Comparison of ENCODE assay signal across 31 cellular contexts in genomic region chr5:166503506-166503905, GRCh38.
"Had no signal": no experiment of that assay in that cellular context is flagged by ENCODE, and none has a peak within 500 bp of the region (broad histone marks: within the 10 kb centered on the region; RNA-seq: fewer than 3 reads in every experiment).

No MANE protein-coding gene starts in this region.

- ATAC-seq: activated naive CD4-positive, alpha-beta T cell treated with anti-CD3 and anti-CD28 coated beads, Interleukin-2, amount 50 U/mL, for 72 hours; activated naive CD8-positive, alpha-beta T cell treated with anti-CD3 and anti-CD28 coated beads, Interleukin-2, amount 50 U/mL, for 24 hours; activated T-cell treated with anti-CD3 and anti-CD28 coated beads, Interleukin-2, amount 50 U/mL, for 4 hours; activated T-cell treated with anti-CD3 and anti-CD28 coated beads, Interleukin-2, amount 50 U/mL, for 72 hours; activated T-helper 17 cell treated with anti-CD3 and anti-CD28 coated beads, Interleukin-2, amount 50 U/mL, for 72 hours; body of pancreas had no signal

- H3K27ac ChIP-seq: adrenal gland, ascending aorta, body of pancreas, brain microvascular endothelial cell, breast epithelium, cardiac muscle cell had no signal

- H3K4me3 ChIP-seq: adrenal gland, ascending aorta, body of pancreas, breast epithelium, cardiac muscle cell had no signal

- H3K4me1 ChIP-seq: adrenal gland, ascending aorta, body of pancreas, breast epithelium had no signal

- H3K36me3 ChIP-seq: adrenal gland, ascending aorta, brain microvascular endothelial cell, breast epithelium, cardiac muscle cell had no signal

- H3K9me3 ChIP-seq: adrenal gland, ascending aorta, body of pancreas, breast epithelium had no signal

- DNase-seq: activated effector memory CD4-positive, alpha-beta T cell treated with anti-CD3 and anti-CD28 coated beads, Interleukin-2, amount 50 U/mL, for 16 hours; activated effector memory CD4-positive, alpha-beta T cell treated with Interleukin-2 at 50 U/mL for 16 hours; activated gamma-delta T cell; activated gamma-delta T cell treated with Interleukin-2 at 50 U/mL for 16 hours; activated naive CD4-positive, alpha-beta T cell; activated naive CD4-positive, alpha-beta T cell treated with anti-CD3 and anti-CD28 coated beads for 36 hours; activated naive CD4-positive, alpha-beta T cell treated with anti-CD3 and anti-CD28 coated beads, Interleukin-2, amount 10 ng/mL, durations not matched to agents 7 days and 5 days; activated naive CD4-positive, alpha-beta T cell treated with anti-CD3 and anti-CD28 coated beads, Interleukin-2, amount 50 U/mL, for 16 hours; activated naive CD4-positive, alpha-beta T cell treated with Interleukin-2 at 50 U/mL for 16 hours; activated naive CD8-positive, alpha-beta T cell treated with anti-CD3 and anti-CD28 coated beads for 36 hours; activated naive CD8-positive, alpha-beta T cell treated with anti-CD3 and anti-CD28 coated beads, Interleukin-2, amount 10 ng/mL, durations not matched to agents 7 days and 5 days; activated naive CD8-positive, alpha-beta T cell treated with anti-CD3 and anti-CD28 coated beads, Interleukin-2, amount 50 U/mL, for 24 hours; activated T-cell treated with anti-CD3 and anti-CD28 coated beads, Interleukin-2, amount 50 U/mL, for 24 hours; activated T-cell treated with anti-CD3 and anti-CD28 coated beads, Interleukin-2, amount 50 U/mL, for 4 hours; activated T-cell treated with anti-CD3 and anti-CD28 coated beads, Interleukin-2, amount 50 U/mL, for 48 hours; activated T-cell treated with anti-CD3 and anti-CD28 coated beads, Interleukin-2, amount 50 U/mL, for 72 hours; adrenal gland; amniotic stem cell; amygdala; anterior cingulate cortex; aorta; body of pancreas; brain microvascular endothelial cell; caudate nucleus; central memory CD4-positive, alpha-beta T cell; cerebellar nuclear complex had no signal

- H3K27me3 ChIP-seq: adrenal gland, ascending aorta, body of pancreas, brain microvascular endothelial cell, breast epithelium, cardiac muscle cell had no signal
